Comparison of ENCODE assay signal across 1 cellular context in the genomic region with DNA sequence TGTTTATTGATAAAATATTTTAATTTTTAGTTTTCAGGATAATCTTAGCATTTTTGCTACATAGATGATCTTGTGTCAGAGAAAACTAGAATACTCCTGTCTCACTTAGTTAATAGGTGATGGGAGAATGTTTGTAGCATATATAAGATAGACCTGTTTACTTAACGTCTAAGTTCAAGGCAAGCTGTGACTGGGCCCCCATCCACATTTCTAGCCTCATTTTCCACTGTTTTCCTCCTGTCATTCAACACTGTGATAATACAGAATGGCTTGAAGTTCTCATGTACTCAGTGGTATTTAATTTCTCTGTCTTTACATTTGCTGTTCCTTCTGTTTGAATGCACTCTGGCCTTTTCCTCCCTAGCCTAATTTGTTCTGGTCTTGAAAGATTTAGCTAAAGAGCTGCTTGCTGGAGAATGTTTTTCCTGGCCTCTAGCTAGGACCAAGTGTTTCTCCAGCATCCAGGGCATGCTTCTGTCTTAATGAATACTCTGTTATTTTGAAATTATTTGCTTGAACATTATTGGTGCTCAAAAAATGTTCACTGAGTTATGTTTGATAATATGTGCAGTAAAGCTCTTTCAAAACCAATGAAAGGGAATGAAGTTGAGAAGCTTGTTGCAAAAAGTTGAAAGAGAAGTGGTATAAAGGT.
TF ChIP-seq lines count a peak whose summit lies in the region.

No MANE protein-coding gene starts in this region.

TF ChIP-seq in HepG2, 621 proteins besides CTCF, POLR2A, EP300 and RAD21 (continued from another document and continues in another):
- peak; percentile 38; the same call in 1 of the 2 replicates for TF ChIP-seq ARID5B (CRISPR knock-in tag; IDR thresholded peaks at IDR 0.05)
- TF ChIP-seq ZFP90 (CRISPR knock-in tag; IDR thresholded peaks at IDR 0.05; ENCODE audit: borderline replicate concordance), result no peak
- TF ChIP-seq, protein P1, sequence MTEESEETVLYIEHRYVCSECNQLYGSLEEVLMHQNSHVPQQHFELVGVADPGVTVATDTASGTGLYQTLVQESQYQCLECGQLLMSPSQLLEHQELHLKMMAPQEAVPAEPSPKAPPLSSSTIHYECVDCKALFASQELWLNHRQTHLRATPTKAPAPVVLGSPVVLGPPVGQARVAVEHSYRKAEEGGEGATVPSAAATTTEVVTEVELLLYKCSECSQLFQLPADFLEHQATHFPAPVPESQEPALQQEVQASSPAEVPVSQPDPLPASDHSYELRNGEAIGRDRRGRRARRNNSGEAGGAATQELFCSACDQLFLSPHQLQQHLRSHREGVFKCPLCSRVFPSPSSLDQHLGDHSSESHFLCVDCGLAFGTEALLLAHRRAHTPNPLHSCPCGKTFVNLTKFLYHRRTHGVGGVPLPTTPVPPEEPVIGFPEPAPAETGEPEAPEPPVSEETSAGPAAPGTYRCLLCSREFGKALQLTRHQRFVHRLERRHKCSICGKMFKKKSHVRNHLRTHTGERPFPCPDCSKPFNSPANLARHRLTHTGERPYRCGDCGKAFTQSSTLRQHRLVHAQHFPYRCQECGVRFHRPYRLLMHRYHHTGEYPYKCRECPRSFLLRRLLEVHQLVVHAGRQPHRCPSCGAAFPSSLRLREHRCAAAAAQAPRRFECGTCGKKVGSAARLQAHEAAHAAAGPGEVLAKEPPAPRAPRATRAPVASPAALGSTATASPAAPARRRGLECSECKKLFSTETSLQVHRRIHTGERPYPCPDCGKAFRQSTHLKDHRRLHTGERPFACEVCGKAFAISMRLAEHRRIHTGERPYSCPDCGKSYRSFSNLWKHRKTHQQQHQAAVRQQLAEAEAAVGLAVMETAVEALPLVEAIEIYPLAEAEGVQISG (CRISPR knock-in tag; IDR thresholded peaks at IDR 0.05), result no peak
- TF ChIP-seq MEIS2 (CRISPR knock-in tag; IDR thresholded peaks at IDR 0.05), result no peak
- TF ChIP-seq FOXA3 (CRISPR knock-in tag; IDR thresholded peaks at IDR 0.05), result peak; percentile 70
- no peak for TF ChIP-seq ATF1 (CRISPR knock-in tag; IDR thresholded peaks at IDR 0.05)
- no peak for TF ChIP-seq ZNF598 (CRISPR knock-in tag; IDR thresholded peaks at IDR 0.05; ENCODE audit: borderline replicate concordance)
- no peak for TF ChIP-seq FOXA1 (IDR thresholded peaks at IDR 0.05)
- peak; percentile 76 for TF ChIP-seq FOXA1 (CRISPR knock-in tag; IDR thresholded peaks at IDR 0.05)
- no peak for TF ChIP-seq ZNF772 (CRISPR knock-in tag; IDR thresholded peaks at IDR 0.05)
- TF ChIP-seq ZBTB42 (CRISPR knock-in tag; IDR thresholded peaks at IDR 0.05), result no peak
- TF ChIP-seq RFX3 (CRISPR knock-in tag; IDR thresholded peaks at IDR 0.05), result no peak
- 0 out of 4 replicates have a peak, but pooled peaks of 1 of the 2 experiments have one; percentile 13 for TF ChIP-seq NR2F1 (CRISPR knock-in tag; IDR thresholded peaks at IDR 0.05)
- TF ChIP-seq ZNF256 (CRISPR knock-in tag; conservative IDR thresholded peaks at IDR 0.05), result no peak
- TF ChIP-seq ZNF383 (CRISPR knock-in tag; IDR thresholded peaks at IDR 0.05; ENCODE audit: borderline replicate concordance), result no peak
- no peak for TF ChIP-seq TMF1 (CRISPR knock-in tag; IDR thresholded peaks at IDR 0.05; ENCODE audit: low read depth)
- no peak for TF ChIP-seq TIGD3 (CRISPR knock-in tag; IDR thresholded peaks at IDR 0.05; ENCODE audit: borderline replicate concordance)
- TF ChIP-seq ZNF7 (CRISPR knock-in tag; IDR thresholded peaks at IDR 0.05), result no peak
- TF ChIP-seq RAD51 (IDR thresholded peaks at IDR 0.05; ENCODE audit: borderline replicate concordance), result no peak
- TF ChIP-seq, protein P2, sequence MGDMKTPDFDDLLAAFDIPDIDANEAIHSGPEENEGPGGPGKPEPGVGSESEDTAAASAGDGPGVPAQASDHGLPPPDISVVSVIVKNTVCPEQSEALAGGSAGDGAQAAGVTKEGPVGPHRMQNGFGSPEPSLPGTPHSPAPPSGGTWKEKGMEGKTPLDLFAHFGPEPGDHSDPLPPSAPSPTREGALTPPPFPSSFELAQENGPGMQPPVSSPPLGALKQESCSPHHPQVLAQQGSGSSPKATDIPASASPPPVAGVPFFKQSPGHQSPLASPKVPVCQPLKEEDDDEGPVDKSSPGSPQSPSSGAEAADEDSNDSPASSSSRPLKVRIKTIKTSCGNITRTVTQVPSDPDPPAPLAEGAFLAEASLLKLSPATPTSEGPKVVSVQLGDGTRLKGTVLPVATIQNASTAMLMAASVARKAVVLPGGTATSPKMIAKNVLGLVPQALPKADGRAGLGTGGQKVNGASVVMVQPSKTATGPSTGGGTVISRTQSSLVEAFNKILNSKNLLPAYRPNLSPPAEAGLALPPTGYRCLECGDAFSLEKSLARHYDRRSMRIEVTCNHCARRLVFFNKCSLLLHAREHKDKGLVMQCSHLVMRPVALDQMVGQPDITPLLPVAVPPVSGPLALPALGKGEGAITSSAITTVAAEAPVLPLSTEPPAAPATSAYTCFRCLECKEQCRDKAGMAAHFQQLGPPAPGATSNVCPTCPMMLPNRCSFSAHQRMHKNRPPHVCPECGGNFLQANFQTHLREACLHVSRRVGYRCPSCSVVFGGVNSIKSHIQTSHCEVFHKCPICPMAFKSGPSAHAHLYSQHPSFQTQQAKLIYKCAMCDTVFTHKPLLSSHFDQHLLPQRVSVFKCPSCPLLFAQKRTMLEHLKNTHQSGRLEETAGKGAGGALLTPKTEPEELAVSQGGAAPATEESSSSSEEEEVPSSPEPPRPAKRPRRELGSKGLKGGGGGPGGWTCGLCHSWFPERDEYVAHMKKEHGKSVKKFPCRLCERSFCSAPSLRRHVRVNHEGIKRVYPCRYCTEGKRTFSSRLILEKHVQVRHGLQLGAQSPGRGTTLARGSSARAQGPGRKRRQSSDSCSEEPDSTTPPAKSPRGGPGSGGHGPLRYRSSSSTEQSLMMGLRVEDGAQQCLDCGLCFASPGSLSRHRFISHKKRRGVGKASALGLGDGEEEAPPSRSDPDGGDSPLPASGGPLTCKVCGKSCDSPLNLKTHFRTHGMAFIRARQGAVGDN (CRISPR knock-in tag; IDR thresholded peaks at IDR 0.05), result no peak
- TF ChIP-seq KIAA2018 (CRISPR knock-in tag; IDR thresholded peaks at IDR 0.05; ENCODE audit: borderline replicate concordance), result no peak
- no peak for TF ChIP-seq TCF7 (IDR thresholded peaks at IDR 0.05; ENCODE audit: low read depth)
- no peak for TF ChIP-seq ZNF138 (CRISPR knock-in tag; IDR thresholded peaks at IDR 0.05; ENCODE audit: low read depth)
- TF ChIP-seq SRY (CRISPR knock-in tag; IDR thresholded peaks at IDR 0.05), result no peak
- TF ChIP-seq ZNF205 (CRISPR knock-in tag; IDR thresholded peaks at IDR 0.05), result no peak
- no peak for TF ChIP-seq FIP1L1 (IDR thresholded peaks at IDR 0.05; ENCODE audit: borderline replicate concordance, insufficient read depth, low read depth, low read length)
- TF ChIP-seq, protein P3, sequence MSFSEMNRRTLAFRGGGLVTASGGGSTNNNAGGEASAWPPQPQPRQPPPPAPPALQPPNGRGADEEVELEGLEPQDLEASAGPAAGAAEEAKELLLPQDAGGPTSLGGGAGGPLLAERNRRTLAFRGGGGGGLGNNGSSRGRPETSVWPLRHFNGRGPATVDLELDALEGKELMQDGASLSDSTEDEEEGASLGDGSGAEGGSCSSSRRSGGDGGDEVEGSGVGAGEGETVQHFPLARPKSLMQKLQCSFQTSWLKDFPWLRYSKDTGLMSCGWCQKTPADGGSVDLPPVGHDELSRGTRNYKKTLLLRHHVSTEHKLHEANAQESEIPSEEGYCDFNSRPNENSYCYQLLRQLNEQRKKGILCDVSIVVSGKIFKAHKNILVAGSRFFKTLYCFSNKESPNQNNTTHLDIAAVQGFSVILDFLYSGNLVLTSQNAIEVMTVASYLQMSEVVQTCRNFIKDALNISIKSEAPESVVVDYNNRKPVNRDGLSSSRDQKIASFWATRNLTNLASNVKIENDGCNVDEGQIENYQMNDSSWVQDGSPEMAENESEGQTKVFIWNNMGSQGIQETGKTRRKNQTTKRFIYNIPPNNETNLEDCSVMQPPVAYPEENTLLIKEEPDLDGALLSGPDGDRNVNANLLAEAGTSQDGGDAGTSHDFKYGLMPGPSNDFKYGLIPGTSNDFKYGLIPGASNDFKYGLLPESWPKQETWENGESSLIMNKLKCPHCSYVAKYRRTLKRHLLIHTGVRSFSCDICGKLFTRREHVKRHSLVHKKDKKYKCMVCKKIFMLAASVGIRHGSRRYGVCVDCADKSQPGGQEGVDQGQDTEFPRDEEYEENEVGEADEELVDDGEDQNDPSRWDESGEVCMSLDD (CRISPR knock-in tag; IDR thresholded peaks at IDR 0.05; ENCODE audit: borderline replicate concordance), result no peak
- no peak for TF ChIP-seq ZNF570 (CRISPR knock-in tag; IDR thresholded peaks at IDR 0.05; ENCODE audit: borderline replicate concordance)
- TF ChIP-seq POGZ (CRISPR knock-in tag; IDR thresholded peaks at IDR 0.05), result 0 out of 2 replicates have a peak, but pooled peaks have one; percentile 19
- TF ChIP-seq ZNF180 (CRISPR knock-in tag; IDR thresholded peaks at IDR 0.05; ENCODE audit: borderline replicate concordance, low read depth), result no peak
- TF ChIP-seq ZNF317 (CRISPR knock-in tag; IDR thresholded peaks at IDR 0.05), result peak; percentile 52; the same call in 1 of the 2 replicates
- no peak for TF ChIP-seq ZNF225 (CRISPR knock-in tag; IDR thresholded peaks at IDR 0.05)
